9 cellular contexts compared by ENCODE assay signal in the genomic region with DNA sequence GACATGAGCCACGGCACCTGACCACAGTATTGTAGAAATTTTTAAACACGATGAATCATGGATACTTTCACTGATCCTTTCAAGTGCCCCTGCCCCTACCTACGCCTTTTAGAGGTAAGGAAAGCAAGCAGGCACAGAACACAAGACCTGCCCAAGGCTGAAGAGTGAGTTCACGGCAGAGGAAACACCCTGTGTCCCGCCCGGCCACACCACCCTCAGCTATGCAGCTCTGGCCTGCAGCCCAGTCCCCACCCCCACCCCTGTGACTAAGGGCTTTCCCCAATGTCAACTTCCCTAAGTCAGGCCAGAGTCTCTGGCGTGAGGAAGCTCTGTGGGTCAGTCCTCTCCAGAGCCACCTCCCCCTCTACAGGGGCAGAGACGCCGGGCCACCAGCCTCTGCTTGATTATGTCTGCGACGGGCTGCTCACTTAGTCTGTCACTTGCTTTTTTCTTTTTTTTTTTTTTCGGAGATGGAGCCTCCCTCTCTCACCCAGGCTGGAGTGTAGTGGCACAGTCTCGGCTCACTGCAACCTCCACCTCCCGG. TPM values are rescaled to one million over a fixed set of nuclear protein-coding genes. Genes with fewer than 3 reads are reported as not detected.
A peak's percentile ranks its signal among the peaks of the same experiment; 100 is the strongest.
DNase-seq lines count a peak whose midpoint lies in the region; ATAC-seq and TF ChIP-seq lines count a peak whose summit lies in the region.
"Had no signal": no experiment of that assay in that cellular context is flagged by ENCODE, and none has a peak within 500 bp of the region (broad histone marks: within the 10 kb centered on the region; RNA-seq: fewer than 3 reads in every experiment).

No MANE protein-coding gene starts in this region.

- DNase-seq in GM23338 (ENCODE audit: low spot score), result peak; percentile 57
- peak; percentile 34 for DNase-seq in glomerular endothelial cell (ENCODE audit: extremely low read depth, low read depth, low spot score)
- DNase-seq in renal cortical epithelial cell (ENCODE audit: low read depth), result peak; percentile 96
- DNase-seq in activated CD4-positive, alpha-beta T cell treated with anti-CD3 and anti-CD28 coated beads for 1 hour, result no peak
- DNase-seq in cerebellum (ENCODE audit: low spot score), result no peak
- no peak for DNase-seq in stimulated activated CD4-positive, alpha-beta T cell treated with anti-CD3 and anti-CD28 coated beads, Interleukin-1b, Interleukin-23, amount 100 ng/mL, for 48 hours

- no peaks in the 10 kb centered on the region for H3K36me3 ChIP-seq in GM23338 (ENCODE audit: insufficient read depth)

- no peak overlapping the region for H3K4me2 ChIP-seq in GM23338

- no peaks in the 10 kb centered on the region for H3K27me3 ChIP-seq in GM23338 (ENCODE audit: insufficient read depth)
- H3K27me3 ChIP-seq: cardiac muscle cell had no signal

- H3K27ac Mint-ChIP-seq in GM23338, result peak overlapping the region; percentile 86

- H3K79me2 ChIP-seq in GM23338 (replicated peaks; ENCODE audit: insufficient read depth), result peaks cover 11% of the 10 kb centered on the region; the same call in 1 of the 2 replicates

- peaks cover 19% of the 10 kb centered on the region for H3K27me3 Mint-ChIP-seq in GM23338 (ENCODE audit: insufficient read depth, low read depth, poor library complexity)

- peaks cover 19% of the 10 kb centered on the region for H3K4me1 Mint-ChIP-seq in GM23338

- no peak overlapping the region for H3K4me3 ChIP-seq in GM23338
- H3K4me3 ChIP-seq: cardiac muscle cell had no signal

- ATAC-seq in GM23338 (peak; percentile 61), SK-N-SH treated with all-trans-retinoic acid at 6 μM for 48 hours (peak; percentile 65), GM19452 (IDR thresholded peaks at IDR 0.05; ENCODE audit: unreplicated experiment) (no peak)

- peaks cover 6% of the 10 kb centered on the region for H3K4me1 ChIP-seq in GM23338 (ENCODE audit: insufficient read depth)

- H2AFZ ChIP-seq in GM23338, result no peak overlapping the region

- no peak overlapping the region for H3K4me3 Mint-ChIP-seq in GM23338

- TF ChIP-seq CTCF in GM23338 (conservative IDR thresholded peaks at IDR 0.05; ENCODE audit: low read depth in 2 of 2), result no peak

- peaks cover 27% of the 10 kb centered on the region for H3K36me3 Mint-ChIP-seq in GM23338 (ENCODE audit: low read depth)

- H3F3A ChIP-seq in GM23338 (replicated peaks; ENCODE audit: low read depth), result 0 out of 2 replicates have a peak, but pooled peaks cover 14% of the 10 kb centered on the region

- no peaks in the 10 kb centered on the region; the same call in 2 of the 3 replicates for H3K9me3 Mint-ChIP-seq in GM23338

- no peaks in the 10 kb centered on the region for H3K9me2 ChIP-seq in GM23338 (ENCODE audit: insufficient read depth)

- no peaks in the 10 kb centered on the region; the same call in 1 of the 2 replicates for H4K20me1 ChIP-seq in GM23338 (replicated peaks; ENCODE audit: insufficient read depth)

- H3K27ac ChIP-seq in GM23338 (ENCODE audit: low read depth), result no peak overlapping the region
- H3K27ac ChIP-seq: cardiac muscle cell had no signal

TF ChIP-seq in GM23338, 12 proteins besides CTCF, POLR2A, EP300 and RAD21 (continues in another document):
- TF ChIP-seq ZNF331 (CRISPR knock-in tag; IDR thresholded peaks at IDR 0.05; ENCODE audit: low read depth) (no peak), CREB1 (CRISPR knock-in tag; IDR thresholded peaks at IDR 0.05; ENCODE audit: low read depth) (no peak), ZNF114 (CRISPR knock-in tag; IDR thresholded peaks at IDR 0.05) (no peak), NANOG (IDR thresholded peaks at IDR 0.05; ENCODE audit: borderline replicate concordance) (no peak), EZH2 (IDR thresholded peaks at IDR 0.05; ENCODE audit: low read depth, unreplicated experiment) (no peak), POLR2AphosphoS5 (IDR thresholded peaks at IDR 0.05; ENCODE audit: low read depth) (no peak)
- TF ChIP-seq, protein P1, sequence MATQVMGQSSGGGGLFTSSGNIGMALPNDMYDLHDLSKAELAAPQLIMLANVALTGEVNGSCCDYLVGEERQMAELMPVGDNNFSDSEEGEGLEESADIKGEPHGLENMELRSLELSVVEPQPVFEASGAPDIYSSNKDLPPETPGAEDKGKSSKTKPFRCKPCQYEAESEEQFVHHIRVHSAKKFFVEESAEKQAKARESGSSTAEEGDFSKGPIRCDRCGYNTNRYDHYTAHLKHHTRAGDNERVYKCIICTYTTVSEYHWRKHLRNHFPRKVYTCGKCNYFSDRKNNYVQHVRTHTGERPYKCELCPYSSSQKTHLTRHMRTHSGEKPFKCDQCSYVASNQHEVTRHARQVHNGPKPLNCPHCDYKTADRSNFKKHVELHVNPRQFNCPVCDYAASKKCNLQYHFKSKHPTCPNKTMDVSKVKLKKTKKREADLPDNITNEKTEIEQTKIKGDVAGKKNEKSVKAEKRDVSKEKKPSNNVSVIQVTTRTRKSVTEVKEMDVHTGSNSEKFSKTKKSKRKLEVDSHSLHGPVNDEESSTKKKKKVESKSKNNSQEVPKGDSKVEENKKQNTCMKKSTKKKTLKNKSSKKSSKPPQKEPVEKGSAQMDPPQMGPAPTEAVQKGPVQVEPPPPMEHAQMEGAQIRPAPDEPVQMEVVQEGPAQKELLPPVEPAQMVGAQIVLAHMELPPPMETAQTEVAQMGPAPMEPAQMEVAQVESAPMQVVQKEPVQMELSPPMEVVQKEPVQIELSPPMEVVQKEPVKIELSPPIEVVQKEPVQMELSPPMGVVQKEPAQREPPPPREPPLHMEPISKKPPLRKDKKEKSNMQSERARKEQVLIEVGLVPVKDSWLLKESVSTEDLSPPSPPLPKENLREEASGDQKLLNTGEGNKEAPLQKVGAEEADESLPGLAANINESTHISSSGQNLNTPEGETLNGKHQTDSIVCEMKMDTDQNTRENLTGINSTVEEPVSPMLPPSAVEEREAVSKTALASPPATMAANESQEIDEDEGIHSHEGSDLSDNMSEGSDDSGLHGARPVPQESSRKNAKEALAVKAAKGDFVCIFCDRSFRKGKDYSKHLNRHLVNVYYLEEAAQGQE (IDR thresholded peaks at IDR 0.05; ENCODE audit: unreplicated experiment), result no peak

TF ChIP-seq in SK-N-SH treated with all-trans-retinoic acid at 6 μM for 48 hours, 23 proteins besides CTCF, POLR2A, EP300 and RAD21 (continues in another document):
- no peak for TF ChIP-seq ESRRG (CRISPR knock-in tag; IDR thresholded peaks at IDR 0.05)
- TF ChIP-seq ARNTL (CRISPR knock-in tag; IDR thresholded peaks at IDR 0.05; ENCODE audit: borderline replicate concordance, low read depth), result no peak
- no peak for TF ChIP-seq PPARA (CRISPR knock-in tag; IDR thresholded peaks at IDR 0.05; ENCODE audit: borderline replicate concordance)
- TF ChIP-seq, protein P2, sequence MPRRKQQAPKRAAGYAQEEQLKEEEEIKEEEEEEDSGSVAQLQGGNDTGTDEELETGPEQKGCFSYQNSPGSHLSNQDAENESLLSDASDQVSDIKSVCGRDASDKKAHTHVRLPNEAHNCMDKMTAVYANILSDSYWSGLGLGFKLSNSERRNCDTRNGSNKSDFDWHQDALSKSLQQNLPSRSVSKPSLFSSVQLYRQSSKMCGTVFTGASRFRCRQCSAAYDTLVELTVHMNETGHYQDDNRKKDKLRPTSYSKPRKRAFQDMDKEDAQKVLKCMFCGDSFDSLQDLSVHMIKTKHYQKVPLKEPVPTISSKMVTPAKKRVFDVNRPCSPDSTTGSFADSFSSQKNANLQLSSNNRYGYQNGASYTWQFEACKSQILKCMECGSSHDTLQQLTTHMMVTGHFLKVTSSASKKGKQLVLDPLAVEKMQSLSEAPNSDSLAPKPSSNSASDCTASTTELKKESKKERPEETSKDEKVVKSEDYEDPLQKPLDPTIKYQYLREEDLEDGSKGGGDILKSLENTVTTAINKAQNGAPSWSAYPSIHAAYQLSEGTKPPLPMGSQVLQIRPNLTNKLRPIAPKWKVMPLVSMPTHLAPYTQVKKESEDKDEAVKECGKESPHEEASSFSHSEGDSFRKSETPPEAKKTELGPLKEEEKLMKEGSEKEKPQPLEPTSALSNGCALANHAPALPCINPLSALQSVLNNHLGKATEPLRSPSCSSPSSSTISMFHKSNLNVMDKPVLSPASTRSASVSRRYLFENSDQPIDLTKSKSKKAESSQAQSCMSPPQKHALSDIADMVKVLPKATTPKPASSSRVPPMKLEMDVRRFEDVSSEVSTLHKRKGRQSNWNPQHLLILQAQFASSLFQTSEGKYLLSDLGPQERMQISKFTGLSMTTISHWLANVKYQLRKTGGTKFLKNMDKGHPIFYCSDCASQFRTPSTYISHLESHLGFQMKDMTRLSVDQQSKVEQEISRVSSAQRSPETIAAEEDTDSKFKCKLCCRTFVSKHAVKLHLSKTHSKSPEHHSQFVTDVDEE (CRISPR knock-in tag; IDR thresholded peaks at IDR 0.05), result no peak
- TF ChIP-seq RARB (CRISPR knock-in tag; IDR thresholded peaks at IDR 0.05), result no peak
- no peak for TF ChIP-seq ISL1 (CRISPR knock-in tag; IDR thresholded peaks at IDR 0.05)
- TF ChIP-seq GLIS3 (CRISPR knock-in tag; IDR thresholded peaks at IDR 0.05), result no peak

RNA-seq across cellular contexts. Expression of a gene that starts 8.4 kb away (rescaled TPM):
- total RNA-seq in GM23338 (2014; rRNA removed; shearing (Covaris generic)), result 30.1 and 40.0 TPM in 2 replicates
- 5.0 and 7.3 TPM in 2 replicates for polyA plus RNA-seq in GM23338 (2016; fragmentation: Nextera tagmentation; extraction: Ambion mirVana)
- 5.7 and 7.1 TPM in 2 replicates for total RNA-seq in glomerular endothelial cell
- total RNA-seq in renal cortical epithelial cell, result 35.6 and 165 TPM in 2 replicates
- total RNA-seq in cerebellum, result 1.1 TPM

RNA-seq across cellular contexts. Expression of a gene that starts 13.6 kb away (rescaled TPM):
- 4.5 and 5.6 TPM in 2 replicates for total RNA-seq in GM23338 (2014; rRNA removed; shearing (Covaris generic))
- 6.3 and 8.4 TPM in 2 replicates for polyA plus RNA-seq in GM23338 (2016; fragmentation: Nextera tagmentation; extraction: Ambion mirVana)
- total RNA-seq in glomerular endothelial cell, result 8.9 and 9.7 TPM in 2 replicates
- 1.2 and 14.2 TPM in 2 replicates for total RNA-seq in renal cortical epithelial cell
- total RNA-seq in cerebellum, result 2.5 TPM

RNA-seq across cellular contexts. Expression of a gene that starts 35.4 kb away (rescaled TPM):
- total RNA-seq in GM23338 (2014; rRNA removed; shearing (Covaris generic)), result 91.7 and 122 TPM in 2 replicates
- polyA plus RNA-seq in GM23338 (2016; fragmentation: Nextera tagmentation; extraction: Ambion mirVana), result 120 and 134 TPM in 2 replicates
- total RNA-seq in glomerular endothelial cell (41.5 and 62.0 TPM in 2 replicates), renal cortical epithelial cell (22.9 and 77.3 TPM in 2 replicates), cerebellum (19.9 TPM)

RNA-seq across cellular contexts. Expression of a gene that starts 49.1 kb away (rescaled TPM):
- 24.3 and 30.0 TPM in 2 replicates for total RNA-seq in GM23338 (2014; rRNA removed; shearing (Covaris generic))
- 7.4 and 8.1 TPM in 2 replicates for polyA plus RNA-seq in GM23338 (2016; fragmentation: Nextera tagmentation; extraction: Ambion mirVana)
- total RNA-seq in glomerular endothelial cell, result 18.6 and 21.0 TPM in 2 replicates
- total RNA-seq in renal cortical epithelial cell, result 13.4 and 29.6 TPM in 2 replicates
- 31.5 TPM for total RNA-seq in cerebellum

RNA-seq across cellular contexts. Expression of a gene that starts 49.4 kb away (rescaled TPM):
- total RNA-seq in GM23338 (2014; rRNA removed; shearing (Covaris generic)), result 240 and 244 TPM in 2 replicates
- 1,144 and 1,234 TPM in 2 replicates for polyA plus RNA-seq in GM23338 (2016; fragmentation: Nextera tagmentation; extraction: Ambion mirVana)
- total RNA-seq in glomerular endothelial cell (228 and 300 TPM in 2 replicates), renal cortical epithelial cell (266 and 415 TPM in 2 replicates), cerebellum (69.1 TPM)

Comparison
In these comparisons a context has a peak if more than half of its experiments do, and no peak if none do; other contexts are left out.
1. DNase-seq: peak in GM23338 (single experiment), glomerular endothelial cell (single experiment) and renal cortical epithelial cell (single experiment); none in activated CD4-positive, alpha-beta T cell treated with anti-CD3 and anti-CD28 coated beads for 1 hour (single experiment), cerebellum (single experiment) and stimulated activated CD4-positive, alpha-beta T cell treated with anti-CD3 and anti-CD28 coated beads, Interleukin-1b, Interleukin-23, amount 100 ng/mL, for 48 hours (single experiment).